8 cellular contexts compared by ENCODE assay signal in genomic region chr3:172595648-172596393, GRCh38.
DNase-seq lines count a peak whose midpoint lies in the region; ATAC-seq, FAIRE-seq and TF ChIP-seq lines count a peak whose summit lies in the region.

No MANE protein-coding gene starts in this region.

- peak; percentile 65 for TF ChIP-seq RAD21 in Ishikawa (IDR thresholded peaks at IDR 0.05; ENCODE audit: low read depth)
- TF ChIP-seq RAD21 in SK-N-SH (IDR thresholded peaks at IDR 0.05; ENCODE audit: low read length) = no peak

- POLR2A ChIA-PET in SK-N-SH (lab: Yijun Ruan, JAX) = no interaction called here

- DNase-seq in DND-41 (peak; percentile 67), SK-N-SH (no peak), bronchial epithelial cell (ENCODE audit: low read depth) (peak; percentile 72), kidney glomerular epithelial cell (lab: John Stamatoyannopoulos, UW) (peak; percentile 92)
- peak; percentile 27 for DNase-seq in stimulated activated naive CD8-positive, alpha-beta T cell treated with anti-CD3 and anti-CD28 coated beads, Interleukin-15, Interleukin-2, amounts not matched to agents 100 U/mL and 50 U/mL, for 24 hours

- ATAC-seq in DND-41 (ENCODE audit: insufficient read depth, low read depth) (peak; percentile 16; the same call in 2 of the 3 replicates), GM21360 (IDR thresholded peaks at IDR 0.05; ENCODE audit: unreplicated experiment) (peak; percentile 30), HG02588 (IDR thresholded peaks at IDR 0.05; ENCODE audit: unreplicated experiment) (no peak)
- no peak for ATAC-seq in stimulated activated naive CD8-positive, alpha-beta T cell treated with anti-CD3 and anti-CD28 coated beads, Interleukin-15, Interleukin-2, amounts not matched to agents 100 U/mL and 50 U/mL, for 24 hours

- peak overlapping the region in 1 of 2 experiments; percentile 46; a peak in 2 of 4 replicates for H3K4me3 ChIP-seq in DND-41 (ENCODE audit: low read depth in 1 of 2, low read length in 2 of 2)
- H3K4me3 ChIP-seq in SK-N-SH (ENCODE audit: low read depth in 2 of 2, low read length in 1 of 2) = no peak overlapping the region
- H3K4me3 ChIP-seq in bronchial epithelial cell (ENCODE audit: low read depth, low read length) = peak overlapping the region; percentile 1

- peak; percentile 93 for TF ChIP-seq CTCF in DND-41 (IDR thresholded peaks at IDR 0.05; ENCODE audit: borderline replicate concordance, extremely low read depth, low read length, poor library complexity, severe bottlenecking)
- peak; percentile 35 for TF ChIP-seq CTCF in SK-N-SH (IDR thresholded peaks at IDR 0.05)
- peak; percentile 77 for TF ChIP-seq CTCF in bronchial epithelial cell (IDR thresholded peaks at IDR 0.05; ENCODE audit: insufficient read depth, low read length, severe bottlenecking)

- H3K4me2 ChIP-seq in DND-41 (ENCODE audit: insufficient read depth, low read length) = peak overlapping the region; percentile 60
- no peak overlapping the region for H3K4me2 ChIP-seq in SK-N-SH

- H2AFZ ChIP-seq in DND-41 (ENCODE audit: low read depth, low read length) (peak overlapping the region; percentile 71), SK-N-SH (ENCODE audit: low read depth) (no peak overlapping the region)

- H4K20me1 ChIP-seq in DND-41 (ENCODE audit: insufficient read depth, low read length) (no peaks in the 10 kb centered on the region), SK-N-SH (ENCODE audit: insufficient read depth) (no peaks in the 10 kb centered on the region)

- 79% methylated on average over 7 of the region's 7 CpGs for WGBS in SK-N-SH (ENCODE audit: low lambda C conversion rate)

- H3K27ac ChIP-seq in DND-41 (ENCODE audit: low read length) (peak overlapping the region; percentile 83), SK-N-SH (ENCODE audit: low read depth in 2 of 2, low read length in 1 of 2) (no peak overlapping the region)

- H3K79me2 ChIP-seq in DND-41 (ENCODE audit: insufficient read depth, low read length) (no peaks in the 10 kb centered on the region), SK-N-SH (ENCODE audit: insufficient read depth) (no peaks in the 10 kb centered on the region)

- FAIRE-seq in bronchial epithelial cell (lab: Jason Lieb, UNC) = no peak

- H3K9ac ChIP-seq in DND-41 (ENCODE audit: low read depth, low read length) (peak overlapping the region; percentile 51), SK-N-SH (no peak overlapping the region)

- TF ChIP-seq EP300 in Ishikawa (IDR thresholded peaks at IDR 0.05; ENCODE audit: borderline replicate concordance) (no peak), SK-N-SH (IDR thresholded peaks at IDR 0.05; ENCODE audit: borderline replicate concordance in 1 of 2, low read depth in 1 of 2, low read length in 1 of 2) (no peak)

- CTCF ChIA-PET in SK-N-SH (lab: Yijun Ruan, JAX) = interaction anchor here (0.7 to 1.3 kb wide), 4 partner anchors 15 to 157 kb away, joined by 3 to 4 read pairs (median 3); no protein-coding TSS in a partner anchor

- no peaks in the 10 kb centered on the region for H3F3A ChIP-seq in SK-N-SH (replicated peaks; ENCODE audit: insufficient read depth)

- H3K9me2 ChIP-seq in SK-N-SH = no peaks in the 10 kb centered on the region

- H3K36me3 ChIP-seq in DND-41 (ENCODE audit: insufficient read depth, low read length) (no peaks in the 10 kb centered on the region), SK-N-SH (replicated peaks in 1 of 2; ENCODE audit: control insufficient read depth in 1 of 2, insufficient read depth in 2 of 2, low read length in 1 of 2) (no peaks in the 10 kb centered on the region), bronchial epithelial cell (ENCODE audit: control insufficient read depth, insufficient read depth, low read length) (no peaks in the 10 kb centered on the region)

- H3K9me3 ChIP-seq in DND-41 (ENCODE audit: insufficient read depth, low read length, severe bottlenecking) = no peaks in the 10 kb centered on the region
- no peaks in the 10 kb centered on the region for H3K9me3 ChIP-seq in SK-N-SH

- H3K4me1 ChIP-seq in DND-41 (ENCODE audit: insufficient read depth, low read length) (peaks cover 65% of the 10 kb centered on the region), SK-N-SH (ENCODE audit: control insufficient read depth in 1 of 2, insufficient read depth in 2 of 2, low read depth in 1 of 2, low read length in 1 of 2) (no peaks in the 10 kb centered on the region)

- H3K27me3 ChIP-seq in DND-41 (ENCODE audit: insufficient read depth, low read length, poor library complexity) = no peaks in the 10 kb centered on the region
- no peaks in the 10 kb centered on the region for H3K27me3 ChIP-seq in SK-N-SH (ENCODE audit: insufficient read depth)
- no peaks in the 10 kb centered on the region for H3K27me3 ChIP-seq in bronchial epithelial cell (ENCODE audit: control insufficient read depth, insufficient read depth, low read length)

TF ChIP-seq in Ishikawa, 13 proteins besides CTCF, POLR2A, EP300 and RAD21 (continues in another document):
- TF ChIP-seq TCF12 (IDR thresholded peaks at IDR 0.05; ENCODE audit: low read depth) (no peak), FOXM1 (IDR thresholded peaks at IDR 0.05; ENCODE audit: borderline replicate concordance, low read depth) (no peak), ZBTB7A (IDR thresholded peaks at IDR 0.05; ENCODE audit: low read depth) (no peak), MAX (IDR thresholded peaks at IDR 0.05) (no peak), CREB1 (IDR thresholded peaks at IDR 0.05; ENCODE audit: low read depth) (no peak), TAF1 (IDR thresholded peaks at IDR 0.05; ENCODE audit: low read depth) (no peak), EGR1 (IDR thresholded peaks at IDR 0.05) (no peak), USF1 (IDR thresholded peaks at IDR 0.05) (no peak), TEAD4 (IDR thresholded peaks at IDR 0.05) (no peak), NFIC (IDR thresholded peaks at IDR 0.05) (no peak), CEBPB (IDR thresholded peaks at IDR 0.05) (no peak), YY1 (IDR thresholded peaks at IDR 0.05; ENCODE audit: low read depth) (no peak)

TF ChIP-seq in SK-N-SH, 30 proteins besides CTCF, POLR2A, EP300 and RAD21:
- TF ChIP-seq RXRA (IDR thresholded peaks at IDR 0.05; ENCODE audit: borderline replicate concordance, low read depth) = no peak
- TF ChIP-seq POLR2AphosphoS5 (IDR thresholded peaks at IDR 0.05; ENCODE audit: low read depth, low read length) = no peak
- no peak for TF ChIP-seq TCF12 (IDR thresholded peaks at IDR 0.05)
- TF ChIP-seq GATA2 (CRISPR knock-in tag; IDR thresholded peaks at IDR 0.05) = no peak
- TF ChIP-seq FOSL2 (IDR thresholded peaks at IDR 0.05; ENCODE audit: borderline replicate concordance, low read depth) = no peak
- TF ChIP-seq GABPA (IDR thresholded peaks at IDR 0.05; ENCODE audit: low read depth) = no peak
- no peak for TF ChIP-seq SMC3 (IDR thresholded peaks at IDR 0.05; ENCODE audit: low read depth, low read length)
- TF ChIP-seq TAF1 (IDR thresholded peaks at IDR 0.05; ENCODE audit: borderline replicate concordance, low read depth, low read length) = no peak
- TF ChIP-seq FOXM1 (IDR thresholded peaks at IDR 0.05; ENCODE audit: low read depth) = no peak
- no peak for TF ChIP-seq EZH2phosphoT487 (IDR thresholded peaks at IDR 0.05; ENCODE audit: borderline replicate concordance, low read depth)
- no peak for TF ChIP-seq ELF1 (IDR thresholded peaks at IDR 0.05)
- TF ChIP-seq RFX5 (IDR thresholded peaks at IDR 0.05; ENCODE audit: low read length) = no peak
TF ChIP-seq in SK-N-SH: peak in this region for 0.

Comparison
In these comparisons a context has a peak if more than half of its experiments do, and no peak if none do; other contexts are left out.
1. ATAC-seq: peak in DND-41 (single experiment) and GM21360 (single experiment); none in stimulated activated naive CD8-positive, alpha-beta T cell treated with anti-CD3 and anti-CD28 coated beads, Interleukin-15, Interleukin-2, amounts not matched to agents 100 U/mL and 50 U/mL, for 24 hours (single experiment) and HG02588 (single experiment).
2. CTCF ChIP-seq: peak in every context shown above with its lines; median percentile 93 in DND-41; 77 in bronchial epithelial cell; 35 in SK-N-SH.